ENCODE assay signal across 17 cellular contexts in the genomic region with DNA sequence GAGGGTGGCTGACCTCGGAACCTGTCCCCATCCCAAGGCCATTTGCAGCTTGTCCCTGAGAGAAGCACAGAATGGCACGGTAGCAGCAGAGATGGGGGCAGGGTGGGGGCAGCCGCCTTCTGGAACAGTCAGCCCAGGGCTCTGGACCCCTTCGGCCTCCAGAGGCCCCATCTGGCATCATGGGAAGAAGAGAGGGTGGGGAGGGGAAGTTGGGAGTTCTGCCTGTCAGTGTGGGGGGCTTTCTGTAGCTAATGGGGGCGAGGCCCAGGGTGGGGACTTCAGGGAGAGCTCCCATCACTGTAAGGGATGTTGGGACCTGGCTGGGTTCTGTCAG.
"Had no signal": no experiment of that assay in that cellular context is flagged by ENCODE, and none has a peak within 500 bp of the region (broad histone marks: within the 10 kb centered on the region; RNA-seq: fewer than 3 reads in every experiment).

No MANE protein-coding gene starts in this region.

- DNase-seq: cerebellar nuclear complex; effector memory CD8-positive, alpha-beta T cell; esophagus squamous epithelium; foreskin fibroblast; left colon; mammary epithelial cell; natural killer cell; small intestine; stimulated activated CD4-positive, alpha-beta T cell treated with anti-CD3 and anti-CD28 coated beads, Interleukin-2, amount 100 ng/mL, for 48 hours; stimulated activated naive CD4-positive, alpha-beta T cell treated with Interleukin-2 at 50 U/mL for 16 hours; thyroid gland had no signal

- H3K9ac ChIP-seq: parathyroid adenoma had no signal

- H3K27me3 ChIP-seq: thyroid gland had no signal

- H3K36me3 Mint-ChIP-seq: natural killer cell, type B pancreatic cell had no signal

- H3K9me3 Mint-ChIP-seq: dendritic cell treated with granulocyte-macrophage colony-stimulating factor and Interleukin-4, amounts not matched to agents 40 ng/mL and 50 ng/mL, for 4 days; natural killer cell; type B pancreatic cell had no signal

- H3K4me3 Mint-ChIP-seq: dendritic cell treated with granulocyte-macrophage colony-stimulating factor and Interleukin-4, amounts not matched to agents 40 ng/mL and 50 ng/mL, for 4 days; effector memory CD8-positive, alpha-beta T cell; natural killer cell; type B pancreatic cell had no signal

- H3K36me3 ChIP-seq: esophagus squamous epithelium, gastroesophageal sphincter, thyroid gland had no signal

- H3K9me3 ChIP-seq: esophagus squamous epithelium, psoas muscle, thyroid gland had no signal

- H3K4me1 ChIP-seq: parathyroid adenoma, psoas muscle, thyroid gland had no signal

- H3K27ac ChIP-seq: epithelial cell of prostate, esophagus squamous epithelium, gastroesophageal sphincter, parathyroid adenoma, psoas muscle, thyroid gland had no signal

- H3K4me3 ChIP-seq: esophagus squamous epithelium, gastroesophageal sphincter, psoas muscle, thyroid gland had no signal

- H2AFZ ChIP-seq: parathyroid adenoma had no signal

- ATAC-seq: effector memory CD8-positive, alpha-beta T cell; gastroesophageal sphincter; left colon; natural killer cell; psoas muscle had no signal

- H3K27ac Mint-ChIP-seq: dendritic cell treated with granulocyte-macrophage colony-stimulating factor and Interleukin-4, amounts not matched to agents 40 ng/mL and 50 ng/mL, for 4 days; effector memory CD8-positive, alpha-beta T cell; natural killer cell; type B pancreatic cell had no signal
